ENCODE assay signal across 23 cellular contexts in genomic region chr12:114958538-114958937, GRCh38.
"Had no signal": no experiment of that assay in that cellular context is flagged by ENCODE, and none has a peak within 500 bp of the region (broad histone marks: within the 10 kb centered on the region; RNA-seq: fewer than 3 reads in every experiment).

No MANE protein-coding gene starts in this region.

- ATAC-seq: Panc1, PC-3, SK-N-SH treated with all-trans-retinoic acid at 6 μM for 48 hours had no signal

- H3K9ac ChIP-seq: KMS-11 had no signal

- DNase-seq: IMR-90, Kasumi-1, MM.1S, NCI-H1092, NCI-H1105 treated with DMSO at 0.1 percent for 48 hours, NCI-H1417 treated with DMSO at 0.1 percent for 48 hours, NCI-H146, NCI-H1694 treated with DMSO at 0.1 percent for 48 hours, NCI-H1930, NCI-H2081, NCI-H2171, NCI-H226, NCI-H446, NCI-H510A, NCI-H524 treated with DMSO at 0.1 percent for 48 hours, NCI-H69, NCI-H774, PC-3, SHP77 had no signal

- H3K27ac ChIP-seq: KMS-11, RWPE1 had no signal

- H3K4me2 ChIP-seq: KMS-11 had no signal
